6 cellular contexts compared by ENCODE assay signal in genomic region chr4:22599223-22599928, GRCh38.
DNase-seq lines count a peak whose midpoint lies in the region; ATAC-seq, FAIRE-seq and TF ChIP-seq lines count a peak whose summit lies in the region.
"Not testable (repeated sequence)": the region's sequence is repeated elsewhere in the genome, so short reads cannot be mapped to it uniquely, and the experiment has no call there.

No MANE protein-coding gene starts in this region.

- not testable (repeated sequence) for H4K20me1 ChIP-seq in OCI-LY3 (ENCODE audit: insufficient read depth, low read length)

- H3K4me1 Mint-ChIP-seq in nephron: peaks cover 34% of the 10 kb centered on the region

- not testable (repeated sequence) for TF ChIP-seq CTCF in OCI-LY3 (IDR thresholded peaks at IDR 0.05; ENCODE audit: low read depth, low read length); body of pancreas (IDR thresholded peaks at IDR 0.05); kidney (IDR thresholded peaks at IDR 0.05; ENCODE audit: borderline replicate concordance, extremely low read depth, insufficient read depth); nephron (IDR thresholded peaks at IDR 0.05; ENCODE audit: unreplicated experiment in 3 of 3)

- peak overlapping the region; percentile 92 for H3K4me2 ChIP-seq in OCI-LY3 (ENCODE audit: low read length)

- not testable (repeated sequence) for H3K36me3 ChIP-seq in OCI-LY3 (replicated peaks; ENCODE audit: low read depth, low read length); body of pancreas (replicated peaks in 1 of 2; ENCODE audit: insufficient read depth in 1 of 2, low read depth in 2 of 2); kidney (ENCODE audit: control insufficient read depth in 1 of 2, insufficient read depth in 2 of 2, low read length in 2 of 2)

- not testable (repeated sequence) for H3K9me3 ChIP-seq in OCI-LY3 (ENCODE audit: insufficient read depth, low read length); body of pancreas; kidney (ENCODE audit: control insufficient read depth in 1 of 2, low read length in 2 of 2)

- H3K27ac ChIP-seq in OCI-LY3 (ENCODE audit: low read length) (peak overlapping the region; percentile 99), body of pancreas (peak overlapping the region; percentile 15 to 72 (median 46)), kidney (ENCODE audit: low read depth in 2 of 2, low read length in 2 of 2) (peak overlapping the region; percentile 7 to 43)

- H3K4me3 ChIP-seq in OCI-LY3 (ENCODE audit: low read length) (peak overlapping the region; percentile 90), kidney (ENCODE audit: low read length in 2 of 2) (peak overlapping the region in 1 of 2 donors; percentile 1)
- not testable (repeated sequence) for H3K4me3 ChIP-seq in body of pancreas

- TF ChIP-seq POLR2A in body of pancreas (IDR thresholded peaks at IDR 0.05): not testable (repeated sequence)

- not testable (repeated sequence) for H3K27me3 Mint-ChIP-seq in nephron (ENCODE audit: low read depth)

- peak; percentile 47 for ATAC-seq in body of pancreas

- not testable (repeated sequence) for H3K27me3 ChIP-seq in OCI-LY3 (ENCODE audit: low read depth, low read length); body of pancreas

- not testable (repeated sequence) for H3K36me3 Mint-ChIP-seq in nephron (ENCODE audit: low read depth)

- DNase-seq in ELF-1 (ENCODE audit: low read depth, low spot score) (peak; percentile 8), body of pancreas (peak in 3 of 4 donors; percentile 15 to 22 (median 17)), kidney (peak; percentile 86), renal cortical epithelial cell (ENCODE audit: low read depth) (peak; percentile 44)

- not testable (repeated sequence) for FAIRE-seq in kidney (lab: Jason Lieb, UNC)

- H2AFZ ChIP-seq in OCI-LY3 (ENCODE audit: low read depth, low read length): peak overlapping the region; percentile 41; the same call in 1 of the 2 replicates

- H3K27ac Mint-ChIP-seq in nephron: peak overlapping the region; percentile 13 to 73 (median 15)

- 64 to 68% methylated on average over 20 to 22 of the region's 22 CpGs for WGBS in body of pancreas, 2 donors

- H3K9ac ChIP-seq in OCI-LY3 (ENCODE audit: low read length): peak overlapping the region; percentile 100
- not testable (repeated sequence) for H3K9ac ChIP-seq in kidney (ENCODE audit: low read length in 2 of 2)

- peaks cover 57% of the 10 kb centered on the region for H3K79me2 ChIP-seq in OCI-LY3 (ENCODE audit: low read length)

- H3K4me1 ChIP-seq in OCI-LY3 (ENCODE audit: low read length): peaks cover 64% of the 10 kb centered on the region
- H3K4me1 ChIP-seq in body of pancreas; kidney (ENCODE audit: control insufficient read depth in 1 of 2, insufficient read depth in 1 of 2, low read depth in 1 of 2, low read length in 2 of 2): not testable (repeated sequence)

- intact Hi-C loops in body of pancreas (cut with DNase I); kidney (cut with DNase I): not testable (repeated sequence)

- H3K9me3 Mint-ChIP-seq in nephron: not testable (repeated sequence)

- H3K4me3 Mint-ChIP-seq in nephron: not testable (repeated sequence)

Comparison
In these comparisons a context has a peak if more than half of its experiments do, and no peak if none do; other contexts are left out.
1. DNase-seq: peak in every context shown above with its lines; median percentile 86 in kidney; 44 in renal cortical epithelial cell; 17 in body of pancreas; 8 in ELF-1.
2. H3K27ac ChIP-seq: peak in every context shown above with its lines; median percentile 99 in OCI-LY3; 46 in body of pancreas; 25 in kidney.